In the genomic region with DNA sequence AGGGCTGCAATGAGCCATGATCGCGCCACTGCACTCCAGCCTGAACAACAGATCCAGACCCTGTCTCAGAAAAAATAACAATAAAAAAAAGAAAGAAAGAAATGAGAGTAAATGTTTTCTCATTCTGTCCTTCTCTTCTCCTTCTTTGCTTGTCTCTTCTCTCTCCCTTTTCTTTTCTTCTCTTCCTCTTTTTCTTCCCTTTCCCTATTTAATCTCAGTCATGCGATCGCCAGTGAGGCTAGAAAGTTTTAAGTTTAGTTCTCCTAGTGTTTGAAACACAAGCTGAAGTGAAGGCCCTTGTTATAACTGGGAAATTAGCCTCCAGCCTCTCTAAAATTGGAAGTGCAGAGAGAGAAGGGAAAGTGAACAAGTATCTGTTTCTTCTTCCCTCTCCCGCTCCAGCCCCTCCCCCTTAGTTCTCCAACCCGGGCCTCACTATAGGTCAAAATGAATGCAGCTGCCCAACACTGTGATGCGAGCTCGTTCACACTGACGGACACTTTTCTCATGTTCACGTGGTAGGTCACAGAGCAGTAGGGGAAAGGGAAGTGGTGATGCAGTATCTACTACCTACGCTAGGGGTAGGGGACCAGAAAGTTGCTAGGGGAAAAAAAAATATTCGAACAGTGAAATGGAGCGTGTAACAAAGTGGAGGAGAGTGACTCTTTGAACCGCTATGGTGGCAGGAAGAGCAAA, we compare ENCODE assay signal across 1 cellular context.
TF ChIP-seq lines count a peak whose summit lies in the region.

No MANE protein-coding gene starts in this region.

TF ChIP-seq in HepG2, 621 proteins besides CTCF, POLR2A, EP300 and RAD21 (continued from another document and continues in another):
- TF ChIP-seq, protein P1, sequence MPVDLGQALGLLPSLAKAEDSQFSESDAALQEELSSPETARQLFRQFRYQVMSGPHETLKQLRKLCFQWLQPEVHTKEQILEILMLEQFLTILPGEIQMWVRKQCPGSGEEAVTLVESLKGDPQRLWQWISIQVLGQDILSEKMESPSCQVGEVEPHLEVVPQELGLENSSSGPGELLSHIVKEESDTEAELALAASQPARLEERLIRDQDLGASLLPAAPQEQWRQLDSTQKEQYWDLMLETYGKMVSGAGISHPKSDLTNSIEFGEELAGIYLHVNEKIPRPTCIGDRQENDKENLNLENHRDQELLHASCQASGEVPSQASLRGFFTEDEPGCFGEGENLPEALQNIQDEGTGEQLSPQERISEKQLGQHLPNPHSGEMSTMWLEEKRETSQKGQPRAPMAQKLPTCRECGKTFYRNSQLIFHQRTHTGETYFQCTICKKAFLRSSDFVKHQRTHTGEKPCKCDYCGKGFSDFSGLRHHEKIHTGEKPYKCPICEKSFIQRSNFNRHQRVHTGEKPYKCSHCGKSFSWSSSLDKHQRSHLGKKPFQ (CRISPR knock-in tag; IDR thresholded peaks at IDR 0.05; ENCODE audit: insufficient replicate concordance) = no peak
- 0 out of 2 replicates have a peak, but pooled peaks have one; percentile 23 for TF ChIP-seq FOXA3 (CRISPR knock-in tag; IDR thresholded peaks at IDR 0.05)
- TF ChIP-seq XRCC5 (optimal IDR thresholded peaks at IDR 0.05; ENCODE audit: low read length) = peak; percentile 68
- TF ChIP-seq ZFP37 (CRISPR knock-in tag; IDR thresholded peaks at IDR 0.05; ENCODE audit: borderline replicate concordance) = no peak
- TF ChIP-seq STAG1 (CRISPR knock-in tag; IDR thresholded peaks at IDR 0.05) = peak; percentile 26; the same call in 1 of the 2 replicates
- TF ChIP-seq, protein P2, sequence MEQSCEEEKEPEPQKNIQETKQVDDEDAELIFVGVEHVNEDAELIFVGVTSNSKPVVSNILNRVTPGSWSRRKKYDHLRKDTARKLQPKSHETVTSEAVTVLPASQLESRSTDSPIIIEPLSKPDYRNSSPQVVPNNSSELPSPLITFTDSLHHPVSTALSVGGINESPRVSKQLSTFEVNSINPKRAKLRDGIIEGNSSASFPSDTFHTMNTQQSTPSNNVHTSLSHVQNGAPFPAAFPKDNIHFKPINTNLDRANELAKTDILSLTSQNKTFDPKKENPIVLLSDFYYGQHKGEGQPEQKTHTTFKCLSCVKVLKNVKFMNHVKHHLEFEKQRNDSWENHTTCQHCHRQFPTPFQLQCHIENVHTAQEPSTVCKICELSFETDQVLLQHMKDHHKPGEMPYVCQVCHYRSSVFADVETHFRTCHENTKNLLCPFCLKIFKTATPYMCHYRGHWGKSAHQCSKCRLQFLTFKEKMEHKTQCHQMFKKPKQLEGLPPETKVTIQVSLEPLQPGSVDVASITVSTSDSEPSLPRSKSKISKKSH (CRISPR knock-in tag; IDR thresholded peaks at IDR 0.05; ENCODE audit: borderline replicate concordance) = no peak
- TF ChIP-seq, protein P3, sequence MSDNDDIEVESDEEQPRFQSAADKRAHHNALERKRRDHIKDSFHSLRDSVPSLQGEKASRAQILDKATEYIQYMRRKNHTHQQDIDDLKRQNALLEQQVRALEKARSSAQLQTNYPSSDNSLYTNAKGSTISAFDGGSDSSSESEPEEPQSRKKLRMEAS (IDR thresholded peaks at IDR 0.05) = peak; percentile 46; the same call in 1 of the 2 replicates
- peak; percentile 27; the same call in 1 of the 2 replicates for TF ChIP-seq GATAD2A (CRISPR knock-in tag; IDR thresholded peaks at IDR 0.05)
- TF ChIP-seq ZBTB7A (CRISPR knock-in tag; IDR thresholded peaks at IDR 0.05) = no peak
- peak; percentile 15; the same call in 1 of the 2 replicates for TF ChIP-seq ERF (CRISPR knock-in tag; IDR thresholded peaks at IDR 0.05)
- 0 out of 2 replicates have a peak, but pooled peaks have one; percentile 28 for TF ChIP-seq SALL1 (CRISPR knock-in tag; IDR thresholded peaks at IDR 0.05)
- no peak for TF ChIP-seq MED8 (CRISPR knock-in tag; IDR thresholded peaks at IDR 0.05; ENCODE audit: insufficient replicate concordance)
- TF ChIP-seq TBL1XR1 (IDR thresholded peaks at IDR 0.05; ENCODE audit: borderline replicate concordance, low read length, partially characterized antibody) = peak; percentile 27
- TF ChIP-seq ZNF772 (CRISPR knock-in tag; IDR thresholded peaks at IDR 0.05) = no peak
- TF ChIP-seq ZC3H13 (CRISPR knock-in tag; IDR thresholded peaks at IDR 0.05) = no peak
- TF ChIP-seq, protein P4, sequence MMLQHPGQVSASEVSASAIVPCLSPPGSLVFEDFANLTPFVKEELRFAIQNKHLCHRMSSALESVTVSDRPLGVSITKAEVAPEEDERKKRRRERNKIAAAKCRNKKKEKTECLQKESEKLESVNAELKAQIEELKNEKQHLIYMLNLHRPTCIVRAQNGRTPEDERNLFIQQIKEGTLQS (CRISPR knock-in tag; IDR thresholded peaks at IDR 0.05) = no peak
- no peak for TF ChIP-seq GABPA (IDR thresholded peaks at IDR 0.05; ENCODE audit: low read depth, low read length)
- TF ChIP-seq GABPA (CRISPR knock-in tag; IDR thresholded peaks at IDR 0.05; ENCODE audit: low read depth) = 0 out of 2 replicates have a peak, but pooled peaks have one; percentile 16
- TF ChIP-seq JARID2 (CRISPR knock-in tag; IDR thresholded peaks at IDR 0.05; ENCODE audit: insufficient replicate concordance) = no peak
- no peak for TF ChIP-seq MYNN (CRISPR knock-in tag; IDR thresholded peaks at IDR 0.05; ENCODE audit: low read depth)
- TF ChIP-seq CBX5 (CRISPR knock-in tag; IDR thresholded peaks at IDR 0.05; ENCODE audit: borderline replicate concordance) = 0 out of 2 replicates have a peak, but pooled peaks have one; percentile 32
- TF ChIP-seq, protein P5, sequence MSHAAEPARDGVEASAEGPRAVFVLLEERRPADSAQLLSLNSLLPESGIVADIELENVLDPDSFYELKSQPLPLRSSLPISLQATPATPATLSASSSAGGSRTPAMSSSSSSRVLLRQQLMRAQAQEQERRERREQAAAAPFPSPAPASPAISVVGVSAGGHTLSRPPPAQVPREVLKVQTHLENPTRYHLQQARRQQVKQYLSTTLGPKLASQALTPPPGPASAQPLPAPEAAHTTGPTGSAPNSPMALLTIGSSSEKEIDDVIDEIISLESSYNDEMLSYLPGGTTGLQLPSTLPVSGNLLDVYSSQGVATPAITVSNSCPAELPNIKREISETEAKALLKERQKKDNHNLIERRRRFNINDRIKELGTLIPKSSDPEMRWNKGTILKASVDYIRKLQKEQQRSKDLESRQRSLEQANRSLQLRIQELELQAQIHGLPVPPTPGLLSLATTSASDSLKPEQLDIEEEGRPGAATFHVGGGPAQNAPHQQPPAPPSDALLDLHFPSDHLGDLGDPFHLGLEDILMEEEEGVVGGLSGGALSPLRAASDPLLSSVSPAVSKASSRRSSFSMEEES (CRISPR knock-in tag; IDR thresholded peaks at IDR 0.05) = 0 out of 2 replicates have a peak, but pooled peaks have one; percentile 16
- no peak for TF ChIP-seq TCF7 (IDR thresholded peaks at IDR 0.05; ENCODE audit: low read depth)
- TF ChIP-seq ELF3 (CRISPR knock-in tag; IDR thresholded peaks at IDR 0.05) = 0 out of 2 replicates have a peak, but pooled peaks have one; percentile 31
- TF ChIP-seq, protein P6, sequence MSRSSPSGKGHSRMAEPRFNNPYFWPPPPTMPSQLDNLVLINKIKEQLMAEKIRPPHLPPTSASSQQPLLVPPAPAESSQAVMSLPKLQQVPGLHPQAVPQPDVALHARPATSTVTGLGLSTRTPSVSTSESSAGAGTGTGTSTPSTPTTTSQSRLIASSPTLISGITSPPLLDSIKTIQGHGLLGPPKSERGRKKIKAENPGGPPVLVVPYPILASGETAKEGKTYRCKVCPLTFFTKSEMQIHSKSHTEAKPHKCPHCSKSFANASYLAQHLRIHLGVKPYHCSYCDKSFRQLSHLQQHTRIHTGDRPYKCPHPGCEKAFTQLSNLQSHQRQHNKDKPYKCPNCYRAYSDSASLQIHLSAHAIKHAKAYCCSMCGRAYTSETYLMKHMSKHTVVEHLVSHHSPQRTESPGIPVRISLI (CRISPR knock-in tag; IDR thresholded peaks at IDR 0.05; ENCODE audit: borderline replicate concordance) = peak; percentile 50; the same call in 1 of the 2 replicates
- TF ChIP-seq MEF2D (CRISPR knock-in tag; IDR thresholded peaks at IDR 0.05) = no peak
- TF ChIP-seq RELA (CRISPR knock-in tag; IDR thresholded peaks at IDR 0.05) = no peak
- no peak for TF ChIP-seq ARID2 (CRISPR knock-in tag; IDR thresholded peaks at IDR 0.05; ENCODE audit: borderline replicate concordance)
- TF ChIP-seq, protein P7, sequence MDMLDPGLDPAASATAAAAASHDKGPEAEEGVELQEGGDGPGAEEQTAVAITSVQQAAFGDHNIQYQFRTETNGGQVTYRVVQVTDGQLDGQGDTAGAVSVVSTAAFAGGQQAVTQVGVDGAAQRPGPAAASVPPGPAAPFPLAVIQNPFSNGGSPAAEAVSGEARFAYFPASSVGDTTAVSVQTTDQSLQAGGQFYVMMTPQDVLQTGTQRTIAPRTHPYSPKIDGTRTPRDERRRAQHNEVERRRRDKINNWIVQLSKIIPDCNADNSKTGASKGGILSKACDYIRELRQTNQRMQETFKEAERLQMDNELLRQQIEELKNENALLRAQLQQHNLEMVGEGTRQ (IDR thresholded peaks at IDR 0.05; ENCODE audit: low read depth, low read length) = peak; percentile 37; the same call in 1 of the 2 replicates
- TF ChIP-seq, protein P7 (CRISPR knock-in tag; IDR thresholded peaks at IDR 0.05; ENCODE audit: borderline replicate concordance) = no peak; the same call in 1 of the 2 replicates
- TF ChIP-seq, protein P8, sequence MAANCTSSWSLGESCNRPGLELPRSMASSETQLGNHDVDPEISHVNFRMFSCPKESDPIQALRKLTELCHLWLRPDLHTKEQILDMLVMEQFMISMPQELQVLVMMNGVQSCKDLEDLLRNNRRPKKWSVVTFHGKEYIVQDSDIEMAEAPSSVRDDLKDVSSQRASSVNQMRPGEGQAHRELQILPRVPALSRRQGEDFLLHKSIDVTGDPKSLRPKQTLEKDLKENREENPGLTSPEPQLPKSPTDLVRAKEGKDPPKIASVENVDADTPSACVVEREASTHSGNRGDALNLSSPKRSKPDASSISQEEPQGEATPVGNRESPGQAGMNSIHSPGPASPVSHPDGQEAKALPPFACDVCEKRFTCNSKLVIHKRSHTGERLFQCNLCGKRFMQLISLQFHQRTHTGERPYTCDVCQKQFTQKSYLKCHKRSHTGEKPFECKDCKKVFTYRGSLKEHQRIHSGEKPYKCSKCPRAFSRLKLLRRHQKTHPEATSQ (CRISPR knock-in tag; IDR thresholded peaks at IDR 0.05; ENCODE audit: borderline replicate concordance) = no peak
- no peak for TF ChIP-seq ELF4 (CRISPR knock-in tag; IDR thresholded peaks at IDR 0.05; ENCODE audit: borderline replicate concordance)
- TF ChIP-seq, protein P9, sequence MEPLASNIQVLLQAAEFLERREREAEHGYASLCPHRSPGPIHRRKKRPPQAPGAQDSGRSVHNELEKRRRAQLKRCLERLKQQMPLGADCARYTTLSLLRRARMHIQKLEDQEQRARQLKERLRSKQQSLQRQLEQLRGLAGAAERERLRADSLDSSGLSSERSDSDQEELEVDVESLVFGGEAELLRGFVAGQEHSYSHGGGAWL (CRISPR knock-in tag; IDR thresholded peaks at IDR 0.05) = no peak
- TF ChIP-seq, protein P10, sequence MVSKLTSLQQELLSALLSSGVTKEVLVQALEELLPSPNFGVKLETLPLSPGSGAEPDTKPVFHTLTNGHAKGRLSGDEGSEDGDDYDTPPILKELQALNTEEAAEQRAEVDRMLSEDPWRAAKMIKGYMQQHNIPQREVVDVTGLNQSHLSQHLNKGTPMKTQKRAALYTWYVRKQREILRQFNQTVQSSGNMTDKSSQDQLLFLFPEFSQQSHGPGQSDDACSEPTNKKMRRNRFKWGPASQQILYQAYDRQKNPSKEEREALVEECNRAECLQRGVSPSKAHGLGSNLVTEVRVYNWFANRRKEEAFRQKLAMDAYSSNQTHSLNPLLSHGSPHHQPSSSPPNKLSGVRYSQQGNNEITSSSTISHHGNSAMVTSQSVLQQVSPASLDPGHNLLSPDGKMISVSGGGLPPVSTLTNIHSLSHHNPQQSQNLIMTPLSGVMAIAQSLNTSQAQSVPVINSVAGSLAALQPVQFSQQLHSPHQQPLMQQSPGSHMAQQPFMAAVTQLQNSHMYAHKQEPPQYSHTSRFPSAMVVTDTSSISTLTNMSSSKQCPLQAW (CRISPR knock-in tag; IDR thresholded peaks at IDR 0.05) = peak; percentile 35; the same call in 1 of the 2 replicates
- peak; percentile 35; the same call in 1 of the 2 replicates for TF ChIP-seq RXRA (CRISPR knock-in tag; IDR thresholded peaks at IDR 0.05)
- TF ChIP-seq MXI1 (IDR thresholded peaks at IDR 0.05; ENCODE audit: borderline replicate concordance, low read depth, low read length) = peak; percentile 42; the same call in 1 of the 3 replicates
- no peak for TF ChIP-seq NBN (conservative IDR thresholded peaks at IDR 0.05)
- TF ChIP-seq MAZ (IDR thresholded peaks at IDR 0.05; ENCODE audit: borderline replicate concordance, low read depth, low read length) = 0 out of 2 replicates have a peak, but pooled peaks have one; percentile 23
- no peak for TF ChIP-seq MAZ (CRISPR knock-in tag; IDR thresholded peaks at IDR 0.05; ENCODE audit: low read depth)
- TF ChIP-seq ZNF841 (CRISPR knock-in tag; IDR thresholded peaks at IDR 0.05; ENCODE audit: borderline replicate concordance) = no peak
- TF ChIP-seq ZNF878 (CRISPR knock-in tag; IDR thresholded peaks at IDR 0.05) = 0 out of 2 replicates have a peak, but pooled peaks have one; percentile 25
- 0 out of 2 replicates have a peak, but pooled peaks have one; percentile 40 for TF ChIP-seq RNF2 (conservative IDR thresholded peaks at IDR 0.05; ENCODE audit: low read depth)
- TF ChIP-seq RFX3 (CRISPR knock-in tag; IDR thresholded peaks at IDR 0.05) = no peak
- TF ChIP-seq TOE1 (CRISPR knock-in tag; IDR thresholded peaks at IDR 0.05) = no peak
- 0 out of 2 replicates have a peak, but pooled peaks have one; percentile 25 for TF ChIP-seq NR2F6 (IDR thresholded peaks at IDR 0.05)
- no peak for TF ChIP-seq NR2F6 (CRISPR knock-in tag; IDR thresholded peaks at IDR 0.05)
- TF ChIP-seq, protein P11, sequence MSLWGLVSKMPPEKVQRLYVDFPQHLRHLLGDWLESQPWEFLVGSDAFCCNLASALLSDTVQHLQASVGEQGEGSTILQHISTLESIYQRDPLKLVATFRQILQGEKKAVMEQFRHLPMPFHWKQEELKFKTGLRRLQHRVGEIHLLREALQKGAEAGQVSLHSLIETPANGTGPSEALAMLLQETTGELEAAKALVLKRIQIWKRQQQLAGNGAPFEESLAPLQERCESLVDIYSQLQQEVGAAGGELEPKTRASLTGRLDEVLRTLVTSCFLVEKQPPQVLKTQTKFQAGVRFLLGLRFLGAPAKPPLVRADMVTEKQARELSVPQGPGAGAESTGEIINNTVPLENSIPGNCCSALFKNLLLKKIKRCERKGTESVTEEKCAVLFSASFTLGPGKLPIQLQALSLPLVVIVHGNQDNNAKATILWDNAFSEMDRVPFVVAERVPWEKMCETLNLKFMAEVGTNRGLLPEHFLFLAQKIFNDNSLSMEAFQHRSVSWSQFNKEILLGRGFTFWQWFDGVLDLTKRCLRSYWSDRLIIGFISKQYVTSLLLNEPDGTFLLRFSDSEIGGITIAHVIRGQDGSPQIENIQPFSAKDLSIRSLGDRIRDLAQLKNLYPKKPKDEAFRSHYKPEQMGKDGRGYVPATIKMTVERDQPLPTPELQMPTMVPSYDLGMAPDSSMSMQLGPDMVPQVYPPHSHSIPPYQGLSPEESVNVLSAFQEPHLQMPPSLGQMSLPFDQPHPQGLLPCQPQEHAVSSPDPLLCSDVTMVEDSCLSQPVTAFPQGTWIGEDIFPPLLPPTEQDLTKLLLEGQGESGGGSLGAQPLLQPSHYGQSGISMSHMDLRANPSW (CRISPR knock-in tag; IDR thresholded peaks at IDR 0.05; ENCODE audit: borderline replicate concordance) = no peak
